In genomic region chr6:128492386-128492785, GRCh38 we compare ENCODE assay signal across 11 cellular contexts. TPM values are rescaled to one million over a fixed set of nuclear protein-coding genes. Genes with fewer than 3 reads are reported as not detected.
DNase-seq lines count a peak whose midpoint lies in the region; ATAC-seq, FAIRE-seq and TF ChIP-seq lines count a peak whose summit lies in the region.
"Had no signal": no experiment of that assay in that cellular context is flagged by ENCODE, and none has a peak within 500 bp of the region (broad histone marks: within the 10 kb centered on the region; RNA-seq: fewer than 3 reads in every experiment).

No MANE protein-coding gene starts in this region.

- H3K4me2 ChIP-seq in HCT116 (ENCODE audit: low read length) (peak overlapping the region; percentile 48; the same call in 1 of the 2 replicates), skeletal muscle satellite cell (ENCODE audit: low read length) (peak overlapping the region; percentile 96)

- ATAC-seq in HCT116 (no peak), HG03565 (IDR thresholded peaks at IDR 0.05; ENCODE audit: unreplicated experiment) (no peak)
- ATAC-seq: activated CD4-positive, CD25-positive, alpha-beta regulatory T cell treated with anti-CD3 and anti-CD28 coated beads, Interleukin-2, amount 50 U/mL, for 24 hours had no signal

- H4K20me1 ChIP-seq in HCT116 (ENCODE audit: insufficient read depth) = no peaks in the 10 kb centered on the region

- no peak for DNase-seq in HCT116 (ENCODE audit: low read depth, low spot score)
- peak in 1 of 2 experiments; percentile 38 for DNase-seq in SJSA1 (ENCODE audit: low read depth in 1 of 2, low spot score in 2 of 2)
- DNase-seq in fibroblast of pulmonary artery (ENCODE audit: low read depth) = no peak
- DNase-seq in NOMO-1 (lab: John Stamatoyannopoulos, UW; ENCODE audit: unreplicated experiment in 2 of 2) = no peak
- no peak for DNase-seq in H7
- no peak for DNase-seq in H54 (ENCODE audit: insufficient read length, low spot score)
- DNase-seq: activated naive CD4-positive, alpha-beta T cell treated with Interleukin-2 at 50 U/mL for 16 hours; RPMI8226 had no signal

- H3K4me3 ChIP-seq in HCT116 (replicated peaks in 1 of 2; ENCODE audit: low read depth in 1 of 2, low read length in 2 of 2) = no peak overlapping the region
- H3K4me3 ChIP-seq in SJSA1 = no peak overlapping the region
- peak overlapping the region; percentile 67 for H3K4me3 ChIP-seq in fibroblast of pulmonary artery (replicated peaks; ENCODE audit: low read depth, low read length)
- H3K4me3 ChIP-seq in skeletal muscle satellite cell (ENCODE audit: low read length) = peak overlapping the region; percentile 72
- H3K4me3 ChIP-seq in H7 (ENCODE audit: insufficient read depth, low read depth, low read length) = no peak overlapping the region

- H2AFZ ChIP-seq in HCT116 (ENCODE audit: low read depth, low read length, poor library complexity, severe bottlenecking) = no peak overlapping the region

- TF ChIP-seq CTCF in HCT116 (IDR thresholded peaks at IDR 0.05 in 2 of 3, conservative IDR thresholded peaks at IDR 0.05 in 1 of 3; ENCODE audit: borderline replicate concordance in 1 of 3, insufficient read depth in 1 of 3, low read depth in 2 of 3, low read length in 2 of 3) (no peak), fibroblast of pulmonary artery (IDR thresholded peaks at IDR 0.05; ENCODE audit: low read length, missing control alignments) (no peak)

- POLR2A ChIA-PET in HCT116 (lab: Charles Lee) = no interaction called here

- RAD21 ChIA-PET in HCT116 (lab: Charles Lee; ENCODE audit: low non-redundant PET in 1 of 2, low total read pairs in 2 of 2, uncharacterized antibody in 2 of 2, unreplicated experiment in 2 of 2) = no interaction called here

- CTCF ChIA-PET in HCT116 (lab: Charles Lee) = no interaction called here

- no peaks in the 10 kb centered on the region for H3K27me3 ChIP-seq in HCT116 (ENCODE audit: insufficient read depth, low read length)
- no peaks in the 10 kb centered on the region for H3K27me3 ChIP-seq in SJSA1 (replicated peaks)
- no peaks in the 10 kb centered on the region for H3K27me3 ChIP-seq in skeletal muscle satellite cell (ENCODE audit: control insufficient read depth, insufficient read depth, low read length)
- no peaks in the 10 kb centered on the region for H3K27me3 ChIP-seq in H7 (ENCODE audit: control insufficient read depth, insufficient read depth, low read length)

- H3K36me3 ChIP-seq in HCT116 (ENCODE audit: control insufficient read depth in 1 of 2, insufficient read depth in 2 of 2, low read length in 2 of 2) (no peaks in the 10 kb centered on the region), SJSA1 (no peaks in the 10 kb centered on the region), skeletal muscle satellite cell (ENCODE audit: insufficient read depth, low read length) (peaks cover 5% of the 10 kb centered on the region), H7 (replicated peaks; ENCODE audit: control insufficient read depth, insufficient read depth, low read length) (no peaks in the 10 kb centered on the region)

- no peak overlapping the region for H3K9ac ChIP-seq in HCT116 (ENCODE audit: low read length)
- H3K9ac ChIP-seq in skeletal muscle satellite cell (ENCODE audit: low read depth, low read length) = peak overlapping the region; percentile 90

- H3K9me2 ChIP-seq in HCT116 (ENCODE audit: insufficient read depth) = no peaks in the 10 kb centered on the region

- TF ChIP-seq POLR2A in HCT116 (IDR thresholded peaks at IDR 0.05; ENCODE audit: borderline replicate concordance, extremely low read depth, insufficient read depth, insufficient read length) (no peak), H54 (IDR thresholded peaks at IDR 0.05; ENCODE audit: low read depth, low read length) (no peak)

- H3K9me3 ChIP-seq in HCT116 (ENCODE audit: control insufficient read depth in 1 of 2, insufficient read depth in 1 of 2, low read depth in 1 of 2, low read length in 2 of 2) = no peaks in the 10 kb centered on the region
- no peaks in the 10 kb centered on the region for H3K9me3 ChIP-seq in SJSA1 (replicated peaks)
- H3K9me3 ChIP-seq in skeletal muscle satellite cell (replicated peaks; ENCODE audit: low read length) = no peaks in the 10 kb centered on the region

- intact Hi-C loops in HCT116 (cut with micrococcal nuclease) = no loop called here

- H3K79me2 ChIP-seq in HCT116 (ENCODE audit: insufficient read depth, low read length) = no peaks in the 10 kb centered on the region

- TF ChIP-seq RAD21 in HCT116 (IDR thresholded peaks at IDR 0.05; ENCODE audit: low read depth) = no peak

- FAIRE-seq in H54 (lab: Jason Lieb, UNC) = no peak

- H3K27ac ChIP-seq in HCT116 (ENCODE audit: low read depth, low read length) (no peak overlapping the region), SJSA1 (peak overlapping the region; percentile 85)

- no TSS peak for BruUV-seq in HCT116 (replicated peaks; lab: Mats Ljungman, UMichigan)

- H3K4me1 ChIP-seq in HCT116 (ENCODE audit: control insufficient read depth in 1 of 2, insufficient read depth in 2 of 2, low read length in 2 of 2) (peaks cover 0 to 15% of the 10 kb centered on the region in 2 experiments; a peak in 2 of 4 replicates), SJSA1 (replicated peaks) (peaks cover 37% of the 10 kb centered on the region), skeletal muscle satellite cell (ENCODE audit: control insufficient read depth, insufficient read depth, low read length) (peaks cover 30% of the 10 kb centered on the region)

TF ChIP-seq in HCT116, 20 proteins besides CTCF, POLR2A, EP300 and RAD21 (continues in another document):
- TF ChIP-seq SRF (IDR thresholded peaks at IDR 0.05; ENCODE audit: low read depth) (no peak), CBX3 (IDR thresholded peaks at IDR 0.05; ENCODE audit: low read depth) (no peak), ZNF274 (IDR thresholded peaks at IDR 0.05; ENCODE audit: low read depth, low read length) (no peak), SIN3A (IDR thresholded peaks at IDR 0.05; ENCODE audit: low read depth) (no peak), EGR1 (IDR thresholded peaks at IDR 0.05; ENCODE audit: low read depth) (no peak), ZFX (IDR thresholded peaks at IDR 0.05) (no peak), ZBTB33 (IDR thresholded peaks at IDR 0.05; ENCODE audit: extremely low read depth, insufficient replicate concordance, low read length) (no peak), FOSL1 (IDR thresholded peaks at IDR 0.05; ENCODE audit: low read depth) (no peak), POLR2AphosphoS5 (IDR thresholded peaks at IDR 0.05; ENCODE audit: low read depth, low read length) (no peak), MAX (IDR thresholded peaks at IDR 0.05) (no peak), TCF7L2 (IDR thresholded peaks at IDR 0.05; ENCODE audit: borderline replicate concordance, extremely low read depth, insufficient read depth, insufficient read length) (no peak), EZH2 (IDR thresholded peaks at IDR 0.05) (no peak), SP1 (IDR thresholded peaks at IDR 0.05; ENCODE audit: low read depth) (no peak)
- TF ChIP-seq, protein P1, sequence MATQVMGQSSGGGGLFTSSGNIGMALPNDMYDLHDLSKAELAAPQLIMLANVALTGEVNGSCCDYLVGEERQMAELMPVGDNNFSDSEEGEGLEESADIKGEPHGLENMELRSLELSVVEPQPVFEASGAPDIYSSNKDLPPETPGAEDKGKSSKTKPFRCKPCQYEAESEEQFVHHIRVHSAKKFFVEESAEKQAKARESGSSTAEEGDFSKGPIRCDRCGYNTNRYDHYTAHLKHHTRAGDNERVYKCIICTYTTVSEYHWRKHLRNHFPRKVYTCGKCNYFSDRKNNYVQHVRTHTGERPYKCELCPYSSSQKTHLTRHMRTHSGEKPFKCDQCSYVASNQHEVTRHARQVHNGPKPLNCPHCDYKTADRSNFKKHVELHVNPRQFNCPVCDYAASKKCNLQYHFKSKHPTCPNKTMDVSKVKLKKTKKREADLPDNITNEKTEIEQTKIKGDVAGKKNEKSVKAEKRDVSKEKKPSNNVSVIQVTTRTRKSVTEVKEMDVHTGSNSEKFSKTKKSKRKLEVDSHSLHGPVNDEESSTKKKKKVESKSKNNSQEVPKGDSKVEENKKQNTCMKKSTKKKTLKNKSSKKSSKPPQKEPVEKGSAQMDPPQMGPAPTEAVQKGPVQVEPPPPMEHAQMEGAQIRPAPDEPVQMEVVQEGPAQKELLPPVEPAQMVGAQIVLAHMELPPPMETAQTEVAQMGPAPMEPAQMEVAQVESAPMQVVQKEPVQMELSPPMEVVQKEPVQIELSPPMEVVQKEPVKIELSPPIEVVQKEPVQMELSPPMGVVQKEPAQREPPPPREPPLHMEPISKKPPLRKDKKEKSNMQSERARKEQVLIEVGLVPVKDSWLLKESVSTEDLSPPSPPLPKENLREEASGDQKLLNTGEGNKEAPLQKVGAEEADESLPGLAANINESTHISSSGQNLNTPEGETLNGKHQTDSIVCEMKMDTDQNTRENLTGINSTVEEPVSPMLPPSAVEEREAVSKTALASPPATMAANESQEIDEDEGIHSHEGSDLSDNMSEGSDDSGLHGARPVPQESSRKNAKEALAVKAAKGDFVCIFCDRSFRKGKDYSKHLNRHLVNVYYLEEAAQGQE (IDR thresholded peaks at IDR 0.05; ENCODE audit: low read depth) = no peak
- TF ChIP-seq, protein P2, sequence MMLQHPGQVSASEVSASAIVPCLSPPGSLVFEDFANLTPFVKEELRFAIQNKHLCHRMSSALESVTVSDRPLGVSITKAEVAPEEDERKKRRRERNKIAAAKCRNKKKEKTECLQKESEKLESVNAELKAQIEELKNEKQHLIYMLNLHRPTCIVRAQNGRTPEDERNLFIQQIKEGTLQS (IDR thresholded peaks at IDR 0.05) = no peak

RNA-seq across cellular contexts. Expression of gene PTPRK, which starts 28.0 kb away (rescaled TPM):
- total RNA-seq in HCT116 (2021; ENCODE audit: unreplicated experiment) = 34.2 TPM
- 15.9 and 16.6 TPM in 2 replicates for polyA plus RNA-seq in HCT116 (2012)
- total RNA-seq in SJSA1 (2014; rRNA removed; shearing (Covaris generic)) = 24.5 and 31.9 TPM in 2 replicates
- 26.4 and 28.9 TPM in 2 replicates for total RNA-seq in skeletal muscle satellite cell (2012; rRNA removed)
- 36.9 and 44.0 TPM in 2 replicates for total RNA-seq in H7 (2014; rRNA removed; shearing (Covaris generic))

Comparison
In these comparisons a context has a peak if more than half of its experiments do, and no peak if none do; other contexts are left out.
1. H3K4me3 ChIP-seq: peak in fibroblast of pulmonary artery (single experiment) and skeletal muscle satellite cell (single experiment); none in HCT116 (0 of 2), SJSA1 (single experiment) and H7 (single experiment).